Comparison of ENCODE assay signal across 16 cellular contexts in genomic region chr19:45130236-45130635, GRCh38. TPM values are rescaled to one million over a fixed set of nuclear protein-coding genes. Genes with fewer than 3 reads are reported as not detected.
DNase-seq lines count a peak whose midpoint lies in the region; ATAC-seq and TF ChIP-seq lines count a peak whose summit lies in the region.
"Had no signal": no experiment of that assay in that cellular context is flagged by ENCODE, and none has a peak within 500 bp of the region (broad histone marks: within the 10 kb centered on the region; RNA-seq: fewer than 3 reads in every experiment).

No MANE protein-coding gene starts in this region.

- no peak overlapping the region; a peak in 1 of 22 replicates for H3K27ac ChIP-seq in BLaER1 treated with 17β-estradiol and CSF1 and Interleukin-3, amounts not matched to agents 10 nM and 100 nM
- no peak overlapping the region for H3K27ac ChIP-seq in IMR-90 (ENCODE audit: insufficient read depth, low read length)
- H3K27ac ChIP-seq in VCaP, result peak overlapping the region; percentile 15; the same call in 1 of the 2 replicates
- no peak overlapping the region for H3K27ac ChIP-seq in neuronal stem cell (replicated peaks; ENCODE audit: low read length)
- H3K27ac ChIP-seq: SK-N-MC had no signal

- peaks cover 5% of the 10 kb centered on the region for H3K4me1 Mint-ChIP-seq in CD14-positive monocyte

- no peak for TF ChIP-seq POLR2A in IMR-90 (IDR thresholded peaks at IDR 0.05; ENCODE audit: low read depth, low read length)

- POLR2A ChIA-PET in IMR-90 (lab: Charles Lee; ENCODE audit: unreplicated experiment), result no interaction called here

- H3K23ac ChIP-seq in IMR-90 (ENCODE audit: low read depth, low read length), result no peak overlapping the region
- peak overlapping the region; percentile 60 for H3K23ac ChIP-seq in neuronal stem cell (ENCODE audit: low read depth, low read length, poor library complexity)

- H3K14ac ChIP-seq in IMR-90 (replicated peaks; ENCODE audit: low read depth, low read length) (no peak overlapping the region), neuronal stem cell (ENCODE audit: low read length) (no peak overlapping the region)

- peak overlapping the region; percentile 8 to 65 (median 41); a peak in 17 of 22 replicates for H3K4me2 ChIP-seq in BLaER1 treated with 17β-estradiol and CSF1 and Interleukin-3, amounts not matched to agents 10 nM and 100 nM
- H3K4me2 ChIP-seq in IMR-90 (ENCODE audit: low read depth, low read length) (no peak overlapping the region), neuronal stem cell (ENCODE audit: insufficient read depth, low read length, poor library complexity, severe bottlenecking) (no peak overlapping the region)

- H3K4ac ChIP-seq in IMR-90 (ENCODE audit: low read depth, low read length) (no peak overlapping the region), neuronal stem cell (ENCODE audit: low read length) (no peak overlapping the region)

- no peaks in the 10 kb centered on the region for H3K27me3 ChIP-seq in BLaER1 treated with 17β-estradiol and CSF1 and Interleukin-3, amounts not matched to agents 10 nM and 100 nM
- H3K27me3 ChIP-seq in IMR-90 (ENCODE audit: control insufficient read depth, insufficient read depth, low read length) (no peaks in the 10 kb centered on the region), neuronal stem cell (ENCODE audit: control insufficient read depth in 3 of 3, insufficient read depth in 3 of 3, low read depth in 1 of 3, low read length in 3 of 3) (no peaks in the 10 kb centered on the region)
- H3K27me3 ChIP-seq: MG63 had no signal

- intact Hi-C loops in IMR-90 (cut with micrococcal nuclease) (no loop called here), CD14-positive monocyte (cut with micrococcal nuclease) (no loop called here)

- H2AK5ac ChIP-seq in IMR-90 (ENCODE audit: low read depth, low read length), result no peak overlapping the region
- H2AK5ac ChIP-seq in neuronal stem cell (ENCODE audit: low read depth, low read length), result peak overlapping the region; percentile 40

- no peak overlapping the region for H2BK5ac ChIP-seq in IMR-90 (ENCODE audit: low read depth, low read length, poor library complexity, severe bottlenecking)
- no peak overlapping the region for H2BK5ac ChIP-seq in neuronal stem cell (ENCODE audit: low read length)

- H4K8ac ChIP-seq in IMR-90 (ENCODE audit: low read depth in 2 of 2, low read length in 2 of 2) (no peak overlapping the region), neuronal stem cell (ENCODE audit: low read depth, low read length) (no peak overlapping the region)

- no peak overlapping the region for H3K4me3 Mint-ChIP-seq in CD14-positive monocyte
- H3K4me3 Mint-ChIP-seq: B cell; CD4-positive, CD25-positive, alpha-beta regulatory T cell had no signal

- no peaks in the 10 kb centered on the region for H3K9me3 ChIP-seq in BLaER1 treated with 17β-estradiol and CSF1 and Interleukin-3, amounts not matched to agents 10 nM and 100 nM (replicated peaks in 1 of 11)
- H3K9me3 ChIP-seq in IMR-90 (ENCODE audit: control insufficient read depth, insufficient read depth, low read length) (no peaks in the 10 kb centered on the region), neuronal stem cell (replicated peaks in 1 of 2; ENCODE audit: control insufficient read depth in 2 of 2, insufficient read depth in 1 of 2, low read depth in 1 of 2, low read length in 2 of 2) (peaks cover 0 to 2% of the 10 kb centered on the region in 2 donors)
- H3K9me3 ChIP-seq: MG63 had no signal

- WGBS in IMR-90 (ENCODE audit: extremely low coverage in 2 of 2, insufficient read length in 1 of 2), 2 experiments, result 89% methylated on average over 9 of the region's 13 CpGs; no CpG with 5 or more reads in 1 of the 2 experiments
- WGBS in neuronal stem cell (ENCODE audit: extremely low coverage in 2 of 2, insufficient read length in 2 of 2, insufficient replicate concordance in 1 of 2), 2 donors, result no CpG with 5 or more reads among the region's 13 CpGs

- no peak overlapping the region for H2BK12ac ChIP-seq in neuronal stem cell (ENCODE audit: low read length)

- no peak overlapping the region for H4K5ac ChIP-seq in IMR-90 (ENCODE audit: low read depth, low read length)

- H3K36me3 ChIP-seq in BLaER1 treated with 17β-estradiol and CSF1 and Interleukin-3, amounts not matched to agents 10 nM and 100 nM, result peaks cover 9 to 31% (median 25%) of the 10 kb centered on the region in 11 experiments; a peak in 16 of 22 replicates
- H3K36me3 ChIP-seq in IMR-90 (ENCODE audit: control insufficient read depth, insufficient read depth, low read length) (0 out of 2 replicates have a peak, but pooled peaks cover 6% of the 10 kb centered on the region), neuronal stem cell (replicated peaks in 1 of 2; ENCODE audit: control insufficient read depth in 2 of 2, insufficient read depth in 2 of 2, low read length in 2 of 2) (peaks cover 0 to 4% of the 10 kb centered on the region in 2 donors)

- H4K91ac ChIP-seq in IMR-90 (ENCODE audit: insufficient read depth, low read depth, low read length) (no peak overlapping the region), neuronal stem cell (ENCODE audit: low read depth, low read length, poor library complexity) (no peak overlapping the region)

- dilution Hi-C loops in IMR-90 (cut with HindIII; ENCODE audit: low sequenced_read_pairs, unreplicated experiment), result no loop called here

- H2BK15ac ChIP-seq in IMR-90 (ENCODE audit: low read depth, low read length), result no peak overlapping the region
- H2BK15ac ChIP-seq in neuronal stem cell (ENCODE audit: low read length), result peak overlapping the region; percentile 27

- H4K20me1 ChIP-seq in BLaER1 treated with 17β-estradiol and CSF1 and Interleukin-3, amounts not matched to agents 10 nM and 100 nM, result peaks cover 58 to 100% (median 97%) of the 10 kb centered on the region in 11 experiments
- H4K20me1 ChIP-seq in IMR-90 (ENCODE audit: insufficient read depth, low read length), result peaks cover 70% of the 10 kb centered on the region

- no peak for ATAC-seq in IMR-90 (ENCODE audit: low read depth)
- ATAC-seq: K562 had no signal

- no peak overlapping the region for H3K56ac ChIP-seq in IMR-90 (ENCODE audit: extremely low read depth, insufficient read depth, low read length)

- peak overlapping the region; percentile 61 for H2AK9ac ChIP-seq in IMR-90 (replicated peaks; ENCODE audit: low read depth, low read length, poor library complexity)

- H3K4me1 ChIP-seq in BLaER1 treated with 17β-estradiol and CSF1 and Interleukin-3, amounts not matched to agents 10 nM and 100 nM, result peaks cover 40 to 79% (median 54%) of the 10 kb centered on the region in 10 experiments
- H3K4me1 ChIP-seq in IMR-90 (ENCODE audit: control insufficient read depth, insufficient read depth, low read length), result no peaks in the 10 kb centered on the region; the same call in 1 of the 2 replicates
- H3K4me1 ChIP-seq in neuronal stem cell (ENCODE audit: control insufficient read depth in 2 of 2, insufficient read depth in 1 of 2, low read depth in 1 of 2, low read length in 2 of 2), result peaks cover 4 to 10% of the 10 kb centered on the region in 2 donors

- in situ Hi-C loops in IMR-90 (cut with MboI; ENCODE audit: low sequenced_read_pairs), result no loop called here

- H2BK120ac ChIP-seq in IMR-90 (ENCODE audit: low read depth, low read length) (no peak overlapping the region), neuronal stem cell (ENCODE audit: low read depth, low read length) (no peak overlapping the region)

- H3K9ac ChIP-seq in BLaER1 treated with 17β-estradiol and CSF1 and Interleukin-3, amounts not matched to agents 10 nM and 100 nM, result peak overlapping the region in 3 of 11 experiments; percentile 11 to 45 (median 18); a peak in 3 of 22 replicates
- H3K9ac ChIP-seq in IMR-90 (ENCODE audit: low read depth, low read length) (no peak overlapping the region), neuronal stem cell (ENCODE audit: low read depth, low read length, poor library complexity) (no peak overlapping the region)

- H3K4me3 ChIP-seq in BLaER1 treated with 17β-estradiol and CSF1 and Interleukin-3, amounts not matched to agents 10 nM and 100 nM, result no peak overlapping the region
- H3K4me3 ChIP-seq in IMR-90 (ENCODE audit: insufficient read depth, low read depth, low read length) (no peak overlapping the region), neuronal stem cell (ENCODE audit: low read length in 2 of 2) (no peak overlapping the region)
- H3K4me3 ChIP-seq: K562, MG63, SK-N-MC had no signal

- H3K79me1 ChIP-seq in IMR-90 (ENCODE audit: low read depth in 1 of 2, low read length in 2 of 2) (peaks cover 35 to 86% of the 10 kb centered on the region in 2 experiments), neuronal stem cell (ENCODE audit: low read depth, low read length) (peaks cover 17% of the 10 kb centered on the region)

- no TSS peak for BruUV-seq in IMR-90 (replicated peaks; lab: Mats Ljungman, UMichigan)

- DNase-seq in IMR-90 (no peak), neuronal stem cell (ENCODE audit: low spot score) (no peak), NCI-H146 (lab: John Stamatoyannopoulos, UW) (no peak), NCI-H524 (lab: John Stamatoyannopoulos, UW) (no peak), CD14-positive monocyte (ENCODE audit: low spot score) (no peak), NCI-H2107 (lab: John Stamatoyannopoulos, UW) (no peak)
- DNase-seq: CD4-positive, CD25-positive, alpha-beta regulatory T cell; GOT3; NK-92 treated with Interleukin-12 subunit alpha and Interleukin-12 subunit beta, amount 100 ng/mL, for 24 hours; SIG-M5 had no signal

- no peak overlapping the region for H2BK20ac ChIP-seq in IMR-90 (ENCODE audit: low read depth, low read length)

- peaks cover 15% of the 10 kb centered on the region for H3K9me1 ChIP-seq in IMR-90 (ENCODE audit: insufficient read depth, low read length)

- TF ChIP-seq RAD21 in IMR-90 (IDR thresholded peaks at IDR 0.05; ENCODE audit: low read length), result no peak

- H3K18ac ChIP-seq in IMR-90 (ENCODE audit: low read depth, low read length), result no peak overlapping the region
- H3K18ac ChIP-seq in neuronal stem cell (ENCODE audit: low read length), result no peak overlapping the region

- CTCF ChIA-PET in IMR-90 (lab: Yijun Ruan, JAX), result no interaction called here

- H2AFZ ChIP-seq in IMR-90 (replicated peaks; ENCODE audit: low read length, poor library complexity) (no peak overlapping the region), neuronal stem cell (ENCODE audit: low read length) (no peak overlapping the region)

- no peak for TF ChIP-seq CTCF in IMR-90 (conservative IDR thresholded peaks at IDR 0.05; ENCODE audit: low read depth, low read length)
- no peak for TF ChIP-seq CTCF in VCaP (conservative IDR thresholded peaks at IDR 0.05)
- TF ChIP-seq CTCF in CD14-positive monocyte (IDR thresholded peaks at IDR 0.05), result no peak

- H3K27ac Mint-ChIP-seq in CD14-positive monocyte, result peak overlapping the region in 1 of 7 donors; percentile 40
- H3K27ac Mint-ChIP-seq: B cell; CD4-positive, CD25-positive, alpha-beta regulatory T cell had no signal

- peaks cover 0 to 2% (median 0%) of the 10 kb centered on the region in 3 donors for H3K27me3 Mint-ChIP-seq in CD14-positive monocyte (ENCODE audit: low read depth in 3 of 3)
- H3K27me3 Mint-ChIP-seq: B cell; CD4-positive, CD25-positive, alpha-beta regulatory T cell had no signal

- peaks cover 0 to 2% of the 10 kb centered on the region in 2 donors for H3K36me3 Mint-ChIP-seq in CD14-positive monocyte
- H3K36me3 Mint-ChIP-seq: CD4-positive, CD25-positive, alpha-beta regulatory T cell had no signal

- no peaks in the 10 kb centered on the region for H3K9me3 Mint-ChIP-seq in CD14-positive monocyte
- H3K9me3 Mint-ChIP-seq: CD4-positive, CD25-positive, alpha-beta regulatory T cell had no signal

RNA-seq across cellular contexts. Expression of gene NKPD1, which starts 30.5 kb away (rescaled TPM):
- under 0.01 TPM in 2 replicates for total RNA-seq in IMR-90 (2012; rRNA removed)
- polyA plus RNA-seq in IMR-90 (2012; rRNA removed) (0.09 and 0.14 TPM in 2 replicates), CD14-positive monocyte (not detected)
- polyA plus RNA-seq in IMR-90 (2012; cell fraction: cytosol; rRNA removed), result 0.06 and 0.14 TPM in 2 replicates
- polyA plus RNA-seq in IMR-90 (2012; cell fraction: nucleus; rRNA removed; ENCODE audit: low replicate concordance), result 0.15 and 0.71 TPM in 2 replicates
- 0.28 TPM for polyA plus RNA-seq in neuronal stem cell (2013, experiment 1 of 2)
- polyA plus RNA-seq in neuronal stem cell (2013, experiment 2 of 2), result 0.33 TPM

RNA-seq across cellular contexts. Expression of gene PPP1R37, which starts 37.3 kb away (rescaled TPM):
- 13.1 and 13.9 TPM in 2 replicates for total RNA-seq in IMR-90 (2012; rRNA removed)
- polyA plus RNA-seq in IMR-90 (2012; rRNA removed) (18.5 and 20.8 TPM in 2 replicates), CD14-positive monocyte (under 1 TPM; 0.10 to 0.22 TPM)
- 14.0 and 22.6 TPM in 2 replicates for polyA plus RNA-seq in IMR-90 (2012; cell fraction: cytosol; rRNA removed)
- polyA plus RNA-seq in IMR-90 (2012; cell fraction: nucleus; rRNA removed; ENCODE audit: low replicate concordance), result 41.6 and 72.5 TPM in 2 replicates
- polyA plus RNA-seq in neuronal stem cell (2013, experiment 1 of 2), result 15.6 TPM
- 15.8 TPM for polyA plus RNA-seq in neuronal stem cell (2013, experiment 2 of 2)

RNA-seq across cellular contexts. Expression of gene TRAPPC6A, which starts 47.8 kb away (rescaled TPM):
- 3.1 and 4.1 TPM in 2 replicates for total RNA-seq in IMR-90 (2012; rRNA removed)
- polyA plus RNA-seq in IMR-90 (2012; rRNA removed) (11.9 and 13.4 TPM in 2 replicates), CD14-positive monocyte (10 to 100 TPM; 63.4 to 82.7 TPM)
- 10.6 and 35.3 TPM in 2 replicates for polyA plus RNA-seq in IMR-90 (2012; cell fraction: cytosol; rRNA removed)
- polyA plus RNA-seq in IMR-90 (2012; cell fraction: nucleus; rRNA removed; ENCODE audit: low replicate concordance), result 5.3 and 9.9 TPM in 2 replicates
- polyA plus RNA-seq in neuronal stem cell (2013, experiment 1 of 2), result 50.4 TPM
- 51.0 TPM for polyA plus RNA-seq in neuronal stem cell (2013, experiment 2 of 2)

RNA-seq across cellular contexts. Expression of gene BLOC1S3, which starts 48.3 kb away (rescaled TPM):
- 0.83 and 1.1 TPM in 2 replicates for total RNA-seq in IMR-90 (2012; rRNA removed)
- 4.7 and 4.9 TPM in 2 replicates for polyA plus RNA-seq in IMR-90 (2012; rRNA removed)
- 3.6 and 6.5 TPM in 2 replicates for polyA plus RNA-seq in IMR-90 (2012; cell fraction: cytosol; rRNA removed)
- polyA plus RNA-seq in IMR-90 (2012; cell fraction: nucleus; rRNA removed; ENCODE audit: low replicate concordance), result 4.6 and 6.9 TPM in 2 replicates
- polyA plus RNA-seq in neuronal stem cell (2013, experiment 1 of 2), result 3.6 TPM
- 3.7 TPM for polyA plus RNA-seq in neuronal stem cell (2013, experiment 2 of 2)
- 1 to 10 TPM; 2.9 to 4.7 TPM for polyA plus RNA-seq in CD14-positive monocyte

RNA-seq across cellular contexts. Expression of gene GEMIN7, which starts 51.2 kb away (rescaled TPM):
- 19.7 and 27.2 TPM in 2 replicates for total RNA-seq in IMR-90 (2012; rRNA removed)
- polyA plus RNA-seq in IMR-90 (2012; rRNA removed), result 52.8 and 53.0 TPM in 2 replicates
- 56.1 and 64.0 TPM in 2 replicates for polyA plus RNA-seq in IMR-90 (2012; cell fraction: cytosol; rRNA removed)
- polyA plus RNA-seq in IMR-90 (2012; cell fraction: nucleus; rRNA removed; ENCODE audit: low replicate concordance), result 18.8 and 44.2 TPM in 2 replicates
- polyA plus RNA-seq in neuronal stem cell (2013, experiment 1 of 2), result 19.2 TPM
- 18.7 TPM for polyA plus RNA-seq in neuronal stem cell (2013, experiment 2 of 2)
- polyA plus RNA-seq in CD14-positive monocyte, result 10 to 100 TPM; 67.6 to 83.4 TPM

Comparison
In these comparisons a context has a peak if more than half of its experiments do, and no peak if none do; other contexts are left out.
1. H3K4me2 ChIP-seq: peak in BLaER1 treated with 17β-estradiol and CSF1 and Interleukin-3, amounts not matched to agents 10 nM and 100 nM (11 of 11); none in IMR-90 (single experiment) and neuronal stem cell (single experiment).
2. RNA of gene PPP1R37, which starts 37.3 kb away (polyA plus RNA-seq): 14.0 to 72.5 TPM in IMR-90; 0.10 to 0.22 TPM in CD14-positive monocyte; every median in the first group is over 10 times any median in the second.